Comparison of ENCODE assay signal across 20 cellular contexts in genomic region chr12:124952801-124953200, GRCh38. TPM values are rescaled to one million over a fixed set of nuclear protein-coding genes. Genes with fewer than 3 reads are reported as not detected.
DNase-seq lines count a peak whose midpoint lies in the region; ATAC-seq and TF ChIP-seq lines count a peak whose summit lies in the region.
"Had no signal": no experiment of that assay in that cellular context is flagged by ENCODE, and none has a peak within 500 bp of the region (broad histone marks: within the 10 kb centered on the region; RNA-seq: fewer than 3 reads in every experiment).

No MANE protein-coding gene starts in this region.

- no peak overlapping the region for H2BK15ac ChIP-seq in neuronal stem cell (ENCODE audit: low read length)

- peaks cover 21% of the 10 kb centered on the region; the same call in 1 of the 2 replicates for H3F3A ChIP-seq in PC-9 (ENCODE audit: insufficient read depth, low read depth)

- H3K27ac ChIP-seq in PC-9 (peak overlapping the region; percentile 50), neuronal stem cell (replicated peaks; ENCODE audit: low read length) (no peak overlapping the region), WERI-Rb-1 (no peak overlapping the region)
- H3K27ac ChIP-seq: SK-N-MC had no signal

- H3K9ac ChIP-seq in neuronal stem cell (ENCODE audit: low read depth, low read length, poor library complexity) = no peak overlapping the region

- H3K27me3 Mint-ChIP-seq in activated CD4-positive, alpha-beta T cell treated with anti-CD3 and anti-CD28 coated beads, Interleukin-2, amount 10 ng/mL, durations not matched to agents 24 days and 14 days = no peaks in the 10 kb centered on the region
- H3K27me3 Mint-ChIP-seq: CD8-positive, alpha-beta memory T cell had no signal

- H2BK120ac ChIP-seq in neuronal stem cell (ENCODE audit: low read depth, low read length) = no peak overlapping the region

- H3K79me2 ChIP-seq in PC-9 (ENCODE audit: low read depth) = no peaks in the 10 kb centered on the region

- TF ChIP-seq CTCF in PC-9 (conservative IDR thresholded peaks at IDR 0.05) (no peak), WERI-Rb-1 (IDR thresholded peaks at IDR 0.05; ENCODE audit: low read depth, low read length) (no peak)

- no peak overlapping the region for H2AFZ ChIP-seq in PC-9
- no peak overlapping the region for H2AFZ ChIP-seq in neuronal stem cell (ENCODE audit: low read length)

- H3K4me1 Mint-ChIP-seq in activated CD4-positive, alpha-beta T cell treated with anti-CD3 and anti-CD28 coated beads, Interleukin-2, amount 10 ng/mL, durations not matched to agents 24 days and 14 days = no peaks in the 10 kb centered on the region

- H3K27me3 ChIP-seq in PC-9 (ENCODE audit: insufficient read depth, low read depth) = no peaks in the 10 kb centered on the region
- no peaks in the 10 kb centered on the region for H3K27me3 ChIP-seq in neuronal stem cell (ENCODE audit: control insufficient read depth in 3 of 3, insufficient read depth in 3 of 3, low read depth in 1 of 3, low read length in 3 of 3)
- no peaks in the 10 kb centered on the region for H3K27me3 ChIP-seq in WERI-Rb-1 (ENCODE audit: insufficient read depth, low read depth, severe bottlenecking)

- H3K27ac Mint-ChIP-seq in activated CD4-positive, alpha-beta T cell treated with anti-CD3 and anti-CD28 coated beads, Interleukin-2, amount 10 ng/mL, durations not matched to agents 24 days and 14 days = peak overlapping the region; percentile 52
- H3K27ac Mint-ChIP-seq: HFFc6 had no signal

- peaks cover 43% of the 10 kb centered on the region for H3K36me3 Mint-ChIP-seq in activated CD4-positive, alpha-beta T cell treated with anti-CD3 and anti-CD28 coated beads, Interleukin-2, amount 10 ng/mL, durations not matched to agents 24 days and 14 days (ENCODE audit: low read depth)

- H3K4me3 ChIP-seq in PC-9 (no peak overlapping the region), neuronal stem cell (ENCODE audit: low read length in 2 of 2) (no peak overlapping the region), WERI-Rb-1 (ENCODE audit: low read depth, low read length) (no peak overlapping the region)
- H3K4me3 ChIP-seq: SK-N-MC had no signal

- no peaks in the 10 kb centered on the region for H3K9me3 Mint-ChIP-seq in activated CD4-positive, alpha-beta T cell treated with anti-CD3 and anti-CD28 coated beads, Interleukin-2, amount 10 ng/mL, durations not matched to agents 24 days and 14 days
- H3K9me3 Mint-ChIP-seq: CD8-positive, alpha-beta memory T cell; HFFc6 had no signal

- H3K18ac ChIP-seq in neuronal stem cell (ENCODE audit: low read length) = no peak overlapping the region

- H3K4me2 ChIP-seq in PC-9 (peak overlapping the region; percentile 30), neuronal stem cell (ENCODE audit: insufficient read depth, low read length, poor library complexity, severe bottlenecking) (no peak overlapping the region)

- no peak overlapping the region for H3K23ac ChIP-seq in neuronal stem cell (ENCODE audit: low read depth, low read length, poor library complexity)

- no peak overlapping the region for H2AK5ac ChIP-seq in neuronal stem cell (ENCODE audit: low read depth, low read length)

- H3K4me3 Mint-ChIP-seq in activated CD4-positive, alpha-beta T cell treated with anti-CD3 and anti-CD28 coated beads, Interleukin-2, amount 10 ng/mL, durations not matched to agents 24 days and 14 days = no peak overlapping the region
- H3K4me3 Mint-ChIP-seq: CD8-positive, alpha-beta memory T cell; HFFc6 had no signal

- WGBS in neuronal stem cell (ENCODE audit: extremely low coverage in 2 of 2, insufficient read length in 2 of 2, insufficient replicate concordance in 1 of 2), 2 donors = no CpG with 5 or more reads among the region's 8 CpGs

- H3K14ac ChIP-seq in neuronal stem cell (ENCODE audit: low read length) = peak overlapping the region; percentile 17

- H3K9me2 ChIP-seq in PC-9 (ENCODE audit: insufficient read depth) = no peaks in the 10 kb centered on the region

- POLR2A ChIA-PET in PC-9 (lab: Charles Lee; ENCODE audit: unreplicated experiment) = no interaction called here

- CTCF ChIA-PET in PC-9 (lab: Charles Lee) = no interaction called here

- peaks cover 3% of the 10 kb centered on the region for H3K79me1 ChIP-seq in neuronal stem cell (ENCODE audit: low read depth, low read length)

- peaks cover 4% of the 10 kb centered on the region; the same call in 1 of the 2 replicates for H4K20me1 ChIP-seq in PC-9 (ENCODE audit: insufficient read depth)

- no peak overlapping the region for H2BK12ac ChIP-seq in neuronal stem cell (ENCODE audit: low read length)

- DNase-seq in activated CD4-positive, alpha-beta T cell treated with anti-CD3 and anti-CD28 coated beads, Interleukin-2, amount 10 ng/mL, durations not matched to agents 24 days and 14 days = no peak
- DNase-seq in activated CD4-positive, alpha-beta T cell treated with anti-CD3 and anti-CD28 coated beads for 4 hours = no peak
- peak; percentile 9 for DNase-seq in EH (ENCODE audit: low read depth)
- peak; percentile 71 to 88 for DNase-seq in PC-9
- no peak for DNase-seq in neuronal stem cell (ENCODE audit: low spot score)
- no peak for DNase-seq in stimulated activated CD4-positive, alpha-beta T cell treated with anti-CD3 and anti-CD28 coated beads, Interleukin-15, amount 100 ng/mL, for 24 hours
- no peak for DNase-seq in WERI-Rb-1
- DNase-seq: 8988T; CD8-positive, alpha-beta memory T cell; DMS 273 treated with DMSO at 0.1 percent for 48 hours; HFFc6; NCI-H1436 treated with DMSO at 0.1 percent for 48 hours; NCI-H2029 treated with DMSO at 0.1 percent for 48 hours; NCI-H2171 treated with DMSO at 0.1 percent for 48 hours; NCI-H446 treated with DMSO at 0.1 percent for 48 hours; NCI-H748 treated with DMSO at 0.1 percent for 48 hours; OCI-M1; T-helper 1 cell had no signal

- H2BK5ac ChIP-seq in neuronal stem cell (ENCODE audit: low read length) = no peak overlapping the region

- no peaks in the 10 kb centered on the region for H3K9me3 ChIP-seq in PC-9 (ENCODE audit: insufficient read depth, low read depth)
- peaks cover 0 to 2% of the 10 kb centered on the region in 2 donors for H3K9me3 ChIP-seq in neuronal stem cell (replicated peaks in 1 of 2; ENCODE audit: control insufficient read depth in 2 of 2, insufficient read depth in 1 of 2, low read depth in 1 of 2, low read length in 2 of 2)
- no peaks in the 10 kb centered on the region for H3K9me3 ChIP-seq in WERI-Rb-1 (ENCODE audit: severe bottlenecking)

- H4K91ac ChIP-seq in neuronal stem cell (ENCODE audit: low read depth, low read length, poor library complexity) = no peak overlapping the region

- intact Hi-C loops in activated CD4-positive, alpha-beta T cell treated with anti-CD3 and anti-CD28 coated beads, Interleukin-2, amount 10 ng/mL, durations not matched to agents 24 days and 14 days (cut with micrococcal nuclease) = no loop called here
- intact Hi-C loops in PC-9 (cut with micrococcal nuclease; ENCODE audit: unreplicated experiment) = no loop called here

- H3K4ac ChIP-seq in neuronal stem cell (ENCODE audit: low read length) = no peak overlapping the region

- BruUV-seq in PC-9 (replicated peaks; lab: Mats Ljungman, UMichigan) = no TSS peak

- ATAC-seq in HG03280 (IDR thresholded peaks at IDR 0.05; ENCODE audit: unreplicated experiment) = no peak

- H3K4me1 ChIP-seq in PC-9 (replicated peaks; ENCODE audit: insufficient read depth) (peaks cover 16% of the 10 kb centered on the region), neuronal stem cell (ENCODE audit: control insufficient read depth in 2 of 2, insufficient read depth in 1 of 2, low read depth in 1 of 2, low read length in 2 of 2) (no peaks in the 10 kb centered on the region)

- H3K36me3 ChIP-seq in PC-9 (ENCODE audit: low read depth) (peaks cover 11% of the 10 kb centered on the region), neuronal stem cell (replicated peaks in 1 of 2; ENCODE audit: control insufficient read depth in 2 of 2, insufficient read depth in 2 of 2, low read length in 2 of 2) (peaks cover 25 to 83% of the 10 kb centered on the region in 2 donors), WERI-Rb-1 (peaks cover 24% of the 10 kb centered on the region)

- H4K8ac ChIP-seq in neuronal stem cell (ENCODE audit: low read depth, low read length) = no peak overlapping the region

RNA-seq across cellular contexts. Expression of gene DHX37, which starts 36.1 kb away (rescaled TPM):
- 52.4 and 53.0 TPM in 2 replicates for total RNA-seq in activated CD4-positive, alpha-beta T cell treated with anti-CD3 and anti-CD28 coated beads, Interleukin-2, amount 10 ng/mL, durations not matched to agents 24 days and 14 days
- 19.5 and 20.2 TPM in 2 replicates for total RNA-seq in PC-9 (2021)
- 5.1 TPM for polyA plus RNA-seq in neuronal stem cell (2013, experiment 1 of 2)
- polyA plus RNA-seq in neuronal stem cell (2013, experiment 2 of 2) = 5.0 TPM

RNA-seq across cellular contexts. Expression of gene UBC, which starts 38.4 kb away (rescaled TPM):
- 778 and 788 TPM in 2 replicates for total RNA-seq in activated CD4-positive, alpha-beta T cell treated with anti-CD3 and anti-CD28 coated beads, Interleukin-2, amount 10 ng/mL, durations not matched to agents 24 days and 14 days
- total RNA-seq in PC-9 (2021) = 748 and 783 TPM in 2 replicates
- 841 TPM for polyA plus RNA-seq in neuronal stem cell (2013, experiment 1 of 2)
- 847 TPM for polyA plus RNA-seq in neuronal stem cell (2013, experiment 2 of 2)

RNA-seq across cellular contexts. Expression of gene BRI3BP, which starts 40.6 kb away (rescaled TPM):
- total RNA-seq in activated CD4-positive, alpha-beta T cell treated with anti-CD3 and anti-CD28 coated beads, Interleukin-2, amount 10 ng/mL, durations not matched to agents 24 days and 14 days = 37.4 and 38.1 TPM in 2 replicates
- 11.6 and 19.4 TPM in 2 replicates for total RNA-seq in PC-9 (2021)
- 4.2 TPM for polyA plus RNA-seq in neuronal stem cell (2013, experiment 1 of 2)
- polyA plus RNA-seq in neuronal stem cell (2013, experiment 2 of 2) = 4.2 TPM

Comparison
In these comparisons a context has a peak if more than half of its experiments do, and no peak if none do; other contexts are left out.
1. DNase-seq: peak in EH (single experiment) and PC-9 (2 of 2); none in activated CD4-positive, alpha-beta T cell treated with anti-CD3 and anti-CD28 coated beads, Interleukin-2, amount 10 ng/mL, durations not matched to agents 24 days and 14 days (single experiment), activated CD4-positive, alpha-beta T cell treated with anti-CD3 and anti-CD28 coated beads for 4 hours (0 of 2), neuronal stem cell (single experiment), stimulated activated CD4-positive, alpha-beta T cell treated with anti-CD3 and anti-CD28 coated beads, Interleukin-15, amount 100 ng/mL, for 24 hours (single experiment) and WERI-Rb-1 (single experiment).